In the genomic region with DNA sequence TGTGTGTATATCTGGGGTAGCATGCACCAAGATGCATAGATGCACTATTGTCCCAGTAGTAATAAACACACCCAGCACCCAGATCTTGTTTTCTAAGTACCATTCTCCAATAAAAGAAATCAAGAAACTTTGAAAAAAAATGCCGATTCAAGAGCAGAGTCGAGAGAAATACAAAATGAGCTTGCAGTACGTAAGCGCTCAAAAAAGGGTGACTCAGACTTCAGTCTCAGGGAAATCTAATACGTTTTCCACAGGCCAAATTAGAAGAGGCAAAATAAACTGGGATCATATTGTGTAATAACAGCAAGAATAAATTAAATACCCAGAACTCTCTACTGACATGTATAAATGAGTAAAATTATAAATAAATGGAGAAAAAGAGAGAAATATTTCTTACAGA, we compare ENCODE assay signal across 22 cellular contexts.
DNase-seq lines count a peak whose midpoint lies in the region; ATAC-seq and TF ChIP-seq lines count a peak whose summit lies in the region.
"Had no signal": no experiment of that assay in that cellular context is flagged by ENCODE, and none has a peak within 500 bp of the region (broad histone marks: within the 10 kb centered on the region; RNA-seq: fewer than 3 reads in every experiment).

No MANE protein-coding gene starts in this region.

- DNase-seq in Daoy (ENCODE audit: low read depth) (peak; percentile 61), RPMI7951 (ENCODE audit: low read depth) (peak; percentile 40), choroid plexus epithelial cell (ENCODE audit: low read depth) (peak; percentile 9), omental fat pad (ENCODE audit: low spot score) (no peak), NCI-H146 treated with DMSO at 0.1 percent for 48 hours (lab: John Stamatoyannopoulos, UW; ENCODE audit: unreplicated experiment) (no peak)
- no peak for DNase-seq in effector CD4-positive, alpha-beta T cell
- DNase-seq: CD4-positive, CD25-positive, alpha-beta regulatory T cell; DMS153; H7; KBM-7; NCI-H1417 treated with DMSO at 0.1 percent for 48 hours; NCI-H187; NCI-H2081 treated with DMSO at 0.1 percent for 48 hours; NCI-H2171; NCI-H226; NCI-H510A; NCI-H69; SHP77 treated with DMSO at 0.1 percent for 48 hours had no signal

- H3K4me3 ChIP-seq in choroid plexus epithelial cell (ENCODE audit: low read depth, low read length): no peak overlapping the region
- H3K4me3 ChIP-seq: BLaER1, SK-N-MC had no signal

- TF ChIP-seq CTCF in choroid plexus epithelial cell (conservative IDR thresholded peaks at IDR 0.05; ENCODE audit: low read depth, low read length) (no peak), omental fat pad (IDR thresholded peaks at IDR 0.05) (no peak)

- ATAC-seq in omental fat pad (ENCODE audit: low FRiP score): peak; percentile 75
- no peak for ATAC-seq in HG03442 (IDR thresholded peaks at IDR 0.05; ENCODE audit: unreplicated experiment)
- ATAC-seq: Panc1 had no signal

Comparison
In these comparisons a context has a peak if more than half of its experiments do, and no peak if none do; other contexts are left out.
1. DNase-seq: peak in Daoy (single experiment), RPMI7951 (single experiment) and choroid plexus epithelial cell (single experiment); none in omental fat pad (single experiment), effector CD4-positive, alpha-beta T cell (single experiment) and NCI-H146 treated with DMSO at 0.1 percent for 48 hours (single experiment).